15 cellular contexts compared by ENCODE assay signal in the genomic region with DNA sequence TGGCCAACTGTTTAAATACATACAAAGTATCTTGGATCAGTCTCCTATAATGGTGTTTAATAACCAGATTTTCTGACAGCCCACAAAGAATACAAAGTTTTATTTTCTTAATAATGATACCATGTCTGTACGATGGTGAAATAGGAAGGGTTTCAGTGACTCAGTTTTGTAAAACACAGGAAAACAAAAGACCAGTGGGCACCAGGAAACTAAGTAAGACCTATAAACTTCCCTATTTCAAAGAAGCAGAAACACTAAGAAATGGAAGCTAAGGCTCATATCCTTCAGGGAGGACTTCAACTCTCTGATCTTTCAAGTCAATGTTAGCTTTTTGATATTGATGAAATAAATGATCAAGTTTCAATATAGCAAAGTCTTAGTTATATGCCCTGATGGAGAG.
A peak's percentile ranks its signal among the peaks of the same experiment; 100 is the strongest.
DNase-seq lines count a peak whose midpoint lies in the region; ATAC-seq and TF ChIP-seq lines count a peak whose summit lies in the region.
"Had no signal": no experiment of that assay in that cellular context is flagged by ENCODE, and none has a peak within 500 bp of the region (broad histone marks: within the 10 kb centered on the region; RNA-seq: fewer than 3 reads in every experiment).

No MANE protein-coding gene starts in this region.

- in situ Hi-C loops in GM23248 (cut with MboI): no loop called here

- H3K36me3 Mint-ChIP-seq in activated naive CD8-positive, alpha-beta T cell treated with anti-CD3 and anti-CD28 coated beads, Interleukin-2, amount 10 ng/mL, durations not matched to agents 7 days and 5 days: peaks cover 18% of the 10 kb centered on the region
- H3K36me3 Mint-ChIP-seq in nephron progenitor cell (ENCODE audit: low read depth): peaks cover 12% of the 10 kb centered on the region

- no peak for ATAC-seq in activated naive CD8-positive, alpha-beta T cell treated with anti-CD3 and anti-CD28 coated beads, Interleukin-2, amount 10 ng/mL, durations not matched to agents 7 days and 5 days (ENCODE audit: low read depth)

- peaks cover 49% of the 10 kb centered on the region for H3F3A ChIP-seq in GM23248 (ENCODE audit: insufficient read depth)

- H4K20me1 ChIP-seq in GM23248 (ENCODE audit: insufficient read depth) (no peaks in the 10 kb centered on the region), Karpas-422 (ENCODE audit: insufficient read depth, low read depth, low read length) (no peaks in the 10 kb centered on the region)

- no peaks in the 10 kb centered on the region for H3K27me3 Mint-ChIP-seq in activated naive CD8-positive, alpha-beta T cell treated with anti-CD3 and anti-CD28 coated beads, Interleukin-2, amount 10 ng/mL, durations not matched to agents 7 days and 5 days
- peaks cover 2% of the 10 kb centered on the region for H3K27me3 Mint-ChIP-seq in nephron progenitor cell (ENCODE audit: low read depth, poor library complexity)
- H3K27me3 Mint-ChIP-seq: activated naive CD4-positive, alpha-beta T cell treated with anti-CD3 and anti-CD28 coated beads, Interleukin-2, amount 10 ng/mL, durations not matched to agents 7 days and 5 days had no signal

- no peaks in the 10 kb centered on the region for H3K79me2 ChIP-seq in GM23248 (ENCODE audit: insufficient read depth)
- no peaks in the 10 kb centered on the region for H3K79me2 ChIP-seq in Karpas-422 (ENCODE audit: low read length)

- POLR2A ChIA-PET in activated naive CD8-positive, alpha-beta T cell treated with anti-CD3 and anti-CD28 coated beads, Interleukin-2, amount 10 ng/mL, durations not matched to agents 7 days and 5 days (lab: Charles Lee): interaction anchor here (1.8 kb wide), 1 partner anchor 196 kb away, joined by 6 read pairs; a partner anchor contains a TSS

- H3K9me3 Mint-ChIP-seq in activated naive CD8-positive, alpha-beta T cell treated with anti-CD3 and anti-CD28 coated beads, Interleukin-2, amount 10 ng/mL, durations not matched to agents 7 days and 5 days: peaks cover 4% of the 10 kb centered on the region
- peaks cover 15% of the 10 kb centered on the region for H3K9me3 Mint-ChIP-seq in nephron progenitor cell

- TF ChIP-seq POLR2A in NB4 (IDR thresholded peaks at IDR 0.05; ENCODE audit: extremely low read depth, insufficient read length): no peak

- peak overlapping the region; percentile 45 for H3K4me3 ChIP-seq in GM23248
- no peak overlapping the region for H3K4me3 ChIP-seq in NB4 (ENCODE audit: low read depth, low read length)
- H3K4me3 ChIP-seq in Karpas-422 (ENCODE audit: low read length): no peak overlapping the region
- H3K4me3 ChIP-seq: colonic mucosa, right atrium auricular region, SJCRH30 had no signal

- H3K9ac ChIP-seq in GM23248 (peak overlapping the region; percentile 61), Karpas-422 (ENCODE audit: low read length) (no peak overlapping the region)

- no peak for TF ChIP-seq CTCF in NB4 (IDR thresholded peaks at IDR 0.05; ENCODE audit: low read depth, low read length)
- TF ChIP-seq CTCF in nephron progenitor cell (IDR thresholded peaks at IDR 0.05): no peak

- H3K27ac ChIP-seq in GM23248 (peak overlapping the region; percentile 87), Karpas-422 (ENCODE audit: low read length) (no peak overlapping the region)
- H3K27ac ChIP-seq: SJCRH30 had no signal

- H2AFZ ChIP-seq in GM23248: peak overlapping the region; percentile 16; the same call in 1 of the 2 replicates
- no peak overlapping the region for H2AFZ ChIP-seq in Karpas-422 (ENCODE audit: low read length)

- H3K4me2 ChIP-seq in GM23248 (ENCODE audit: unreplicated experiment) (peak overlapping the region; percentile 72), Karpas-422 (ENCODE audit: low read depth, low read length, poor library complexity, severe bottlenecking) (no peak overlapping the region)

- H3K9me3 ChIP-seq in GM23248 (ENCODE audit: low read depth) (no peaks in the 10 kb centered on the region), Karpas-422 (ENCODE audit: low read length) (no peaks in the 10 kb centered on the region)
- H3K9me3 ChIP-seq: colonic mucosa, right atrium auricular region, SJCRH30 had no signal

- no peak overlapping the region for H3K4me3 Mint-ChIP-seq in activated naive CD8-positive, alpha-beta T cell treated with anti-CD3 and anti-CD28 coated beads, Interleukin-2, amount 10 ng/mL, durations not matched to agents 7 days and 5 days
- no peak overlapping the region for H3K4me3 Mint-ChIP-seq in nephron progenitor cell
- H3K4me3 Mint-ChIP-seq: activated naive CD4-positive, alpha-beta T cell treated with anti-CD3 and anti-CD28 coated beads, Interleukin-2, amount 10 ng/mL, durations not matched to agents 7 days and 5 days had no signal

- H3K27ac Mint-ChIP-seq in activated naive CD8-positive, alpha-beta T cell treated with anti-CD3 and anti-CD28 coated beads, Interleukin-2, amount 10 ng/mL, durations not matched to agents 7 days and 5 days: peak overlapping the region; percentile 4
- peak overlapping the region; percentile 67 for H3K27ac Mint-ChIP-seq in nephron progenitor cell
- H3K27ac Mint-ChIP-seq: activated naive CD4-positive, alpha-beta T cell treated with anti-CD3 and anti-CD28 coated beads, Interleukin-2, amount 10 ng/mL, durations not matched to agents 7 days and 5 days had no signal

- DNase-seq in GM23248: peak; percentile 61
- DNase-seq in NB4 (ENCODE audit: low read depth): peak; percentile 87
- no peak for DNase-seq in activated naive CD8-positive, alpha-beta T cell treated with anti-CD3 and anti-CD28 coated beads, Interleukin-2, amount 10 ng/mL, durations not matched to agents 7 days and 5 days
- DNase-seq in nephron progenitor cell: no peak
- no peak for DNase-seq in SHP77 treated with DMSO at 0.1 percent for 48 hours (lab: John Stamatoyannopoulos, UW)
- no peak for DNase-seq in NCI-H1694 (lab: John Stamatoyannopoulos, UW)
- no peak for DNase-seq in Karpas-422
- DNase-seq: activated CD4-positive, alpha-beta T cell treated with anti-CD3 and anti-CD28 coated beads for 48 hours; activated naive CD4-positive, alpha-beta T cell treated with anti-CD3 and anti-CD28 coated beads, Interleukin-2, amount 10 ng/mL, durations not matched to agents 7 days and 5 days; colonic mucosa; GOT3; NCI-H1417 treated with DMSO at 0.1 percent for 48 hours; NCI-H526; SJCRH30 had no signal

- H3K27me3 ChIP-seq in GM23248 (replicated peaks; ENCODE audit: insufficient read depth) (no peaks in the 10 kb centered on the region), Karpas-422 (ENCODE audit: low read length) (no peaks in the 10 kb centered on the region)
- H3K27me3 ChIP-seq: colonic mucosa, right atrium auricular region, SJCRH30 had no signal

- H3K4me1 Mint-ChIP-seq in activated naive CD8-positive, alpha-beta T cell treated with anti-CD3 and anti-CD28 coated beads, Interleukin-2, amount 10 ng/mL, durations not matched to agents 7 days and 5 days: peaks cover 22% of the 10 kb centered on the region
- peaks cover 20% of the 10 kb centered on the region for H3K4me1 Mint-ChIP-seq in nephron progenitor cell

- H3K4me1 ChIP-seq in GM23248 (ENCODE audit: insufficient read depth) (peaks cover 61% of the 10 kb centered on the region), Karpas-422 (ENCODE audit: low read length) (peaks cover 28% of the 10 kb centered on the region)
- H3K4me1 ChIP-seq: colonic mucosa had no signal

- H3K9me2 ChIP-seq in GM23248 (ENCODE audit: insufficient read depth) (no peaks in the 10 kb centered on the region), Karpas-422 (replicated peaks; ENCODE audit: insufficient read depth, low read length) (no peaks in the 10 kb centered on the region)

- 32 to 37% methylated on average over 1 of the region's 1 CpG for whole genome bisulfite sequencing in GM23248 (ENCODE audit: low coverage in 1 of 2, low lambda C conversion rate in 2 of 2, missing lambda C conversion rate in 2 of 2), 2 experiments

- H3K36me3 ChIP-seq in GM23248 (ENCODE audit: low read depth) (no peaks in the 10 kb centered on the region), Karpas-422 (ENCODE audit: insufficient read depth, low read length) (no peaks in the 10 kb centered on the region)
- H3K36me3 ChIP-seq: colonic mucosa, right atrium auricular region, SJCRH30 had no signal

Comparison
In these comparisons a context has a peak if more than half of its experiments do, and no peak if none do; other contexts are left out.
1. DNase-seq: peak in GM23248 (single experiment) and NB4 (single experiment); none in activated naive CD8-positive, alpha-beta T cell treated with anti-CD3 and anti-CD28 coated beads, Interleukin-2, amount 10 ng/mL, durations not matched to agents 7 days and 5 days (single experiment), nephron progenitor cell (single experiment), SHP77 treated with DMSO at 0.1 percent for 48 hours (single experiment), NCI-H1694 (single experiment) and Karpas-422 (single experiment).